ENCODE assay signal across 24 cellular contexts in genomic region chr18:54557958-54558357, GRCh38. TPM values are rescaled to one million over a fixed set of nuclear protein-coding genes. Genes with fewer than 3 reads are reported as not detected.
DNase-seq lines count a peak whose midpoint lies in the region; ATAC-seq, FAIRE-seq and TF ChIP-seq lines count a peak whose summit lies in the region.
"Had no signal": no experiment of that assay in that cellular context is flagged by ENCODE, and none has a peak within 500 bp of the region (broad histone marks: within the 10 kb centered on the region; RNA-seq: fewer than 3 reads in every experiment).

No MANE protein-coding gene starts in this region.

- POLR2A ChIA-PET in WTC11 (lab: Charles Lee): no interaction called here

- H3K4me1 Mint-ChIP-seq in GM23338 (peaks cover 11% of the 10 kb centered on the region), WTC11 (peaks cover 17% of the 10 kb centered on the region), neural progenitor cell (no peaks in the 10 kb centered on the region)
- H3K4me1 Mint-ChIP-seq: CD14-positive monocyte; CD8-positive, alpha-beta memory T cell had no signal

- H3K9me3 ChIP-seq in neural progenitor cell (ENCODE audit: low read depth): no peaks in the 10 kb centered on the region
- H3K9me3 ChIP-seq: A549, BE2C had no signal

- H3K9me3 Mint-ChIP-seq in GM23338: peaks cover 30% of the 10 kb centered on the region
- H3K9me3 Mint-ChIP-seq in WTC11: peaks cover 35% of the 10 kb centered on the region
- H3K9me3 Mint-ChIP-seq in neural progenitor cell: peaks cover 9% of the 10 kb centered on the region
- H3K9me3 Mint-ChIP-seq: CD4-positive, alpha-beta T cell; CD8-positive, alpha-beta memory T cell had no signal

- no peak overlapping the region for H3K4me3 Mint-ChIP-seq in GM23338
- H3K4me3 Mint-ChIP-seq in WTC11: no peak overlapping the region
- no peak overlapping the region for H3K4me3 Mint-ChIP-seq in neural progenitor cell
- H3K4me3 Mint-ChIP-seq: CD14-positive monocyte; CD4-positive, alpha-beta T cell; CD8-positive, alpha-beta memory T cell had no signal

- H3K36me3 ChIP-seq in GM23338 (ENCODE audit: insufficient read depth): 0 out of 2 replicates have a peak, but pooled peaks cover 2% of the 10 kb centered on the region
- H3K36me3 ChIP-seq in neural progenitor cell: no peaks in the 10 kb centered on the region
- H3K36me3 ChIP-seq: BE2C; BLaER1 treated with 17β-estradiol and CSF1 and Interleukin-3, amounts not matched to agents 10 nM and 100 nM had no signal

- H3K4me1 ChIP-seq in GM23338 (ENCODE audit: insufficient read depth): peaks cover 5% of the 10 kb centered on the region
- no peaks in the 10 kb centered on the region for H3K4me1 ChIP-seq in neural progenitor cell
- H3K4me1 ChIP-seq: A549; BE2C; BLaER1 treated with 17β-estradiol and CSF1 and Interleukin-3, amounts not matched to agents 10 nM and 100 nM had no signal

- H3K4me3 ChIP-seq in GM23338: no peak overlapping the region
- H3K4me3 ChIP-seq in neural progenitor cell: no peak overlapping the region
- H3K4me3 ChIP-seq: A549; BLaER1 treated with 17β-estradiol and CSF1 and Interleukin-3, amounts not matched to agents 10 nM and 100 nM; GM23248 had no signal

- H3F3A ChIP-seq in GM23338 (replicated peaks; ENCODE audit: low read depth) (no peaks in the 10 kb centered on the region), neural progenitor cell (ENCODE audit: low read depth) (no peaks in the 10 kb centered on the region)

- H3K27ac Mint-ChIP-seq in GM23338 (no peak overlapping the region), WTC11 (no peak overlapping the region), neural progenitor cell (no peak overlapping the region)
- H3K27ac Mint-ChIP-seq: CD4-positive, alpha-beta T cell; CD8-positive, alpha-beta memory T cell had no signal

- in situ Hi-C loops in G401 (cut with HindIII; ENCODE audit: low sequenced_read_pairs): no loop called here

- ATAC-seq in GM23338: peak; percentile 56
- ATAC-seq in WTC11: peak; percentile 95
- ATAC-seq: A549 had no signal

- DNase-seq in GM23338 (ENCODE audit: low spot score) (no peak), WTC11 (ENCODE audit: low spot score) (no peak), iPS-NIHi11 (ENCODE audit: low spot score) (peak; percentile 14), neural progenitor cell (ENCODE audit: low spot score) (no peak), GM19239 (ENCODE audit: insufficient read length, low spot score) (no peak), NCI-H146 (lab: John Stamatoyannopoulos, UW) (no peak), G401 (ENCODE audit: low spot score) (no peak)
- DNase-seq: 8988T; ACHN; AML-193; BE2C; CD4-positive, alpha-beta T cell; CD8-positive, alpha-beta memory T cell; DMS 273 treated with DMSO at 0.1 percent for 48 hours; DMS79; EL; GF-D8; HCEC 1CT had no signal

- no peaks in the 10 kb centered on the region for H3K27me3 Mint-ChIP-seq in GM23338 (ENCODE audit: insufficient read depth, low read depth, poor library complexity)
- peaks cover 9% of the 10 kb centered on the region for H3K27me3 Mint-ChIP-seq in WTC11 (ENCODE audit: low read depth)
- peaks cover 2% of the 10 kb centered on the region for H3K27me3 Mint-ChIP-seq in neural progenitor cell (ENCODE audit: insufficient read depth, low read depth)
- H3K27me3 Mint-ChIP-seq: CD4-positive, alpha-beta T cell had no signal

- H4K20me1 ChIP-seq in GM23338 (replicated peaks; ENCODE audit: insufficient read depth) (no peaks in the 10 kb centered on the region), neural progenitor cell (ENCODE audit: low read depth) (no peaks in the 10 kb centered on the region)
- H4K20me1 ChIP-seq: BLaER1 treated with 17β-estradiol and CSF1 and Interleukin-3, amounts not matched to agents 10 nM and 100 nM had no signal

- H3K79me2 ChIP-seq in GM23338 (replicated peaks; ENCODE audit: insufficient read depth) (no peaks in the 10 kb centered on the region), neural progenitor cell (ENCODE audit: low read depth) (no peaks in the 10 kb centered on the region)

- peak overlapping the region; percentile 11; the same call in 1 of the 2 replicates for H2AFZ ChIP-seq in GM23338
- H2AFZ ChIP-seq in neural progenitor cell (replicated peaks): peak overlapping the region; percentile 9
- H2AFZ ChIP-seq: GM23248 had no signal

- TF ChIP-seq CTCF in GM23338 (conservative IDR thresholded peaks at IDR 0.05; ENCODE audit: low read depth in 2 of 2): peak in 1 of 2 experiments; percentile 44; a peak in 2 of 4 replicates
- no peak for TF ChIP-seq CTCF in WTC11 (IDR thresholded peaks at IDR 0.05)
- TF ChIP-seq CTCF in neural progenitor cell (IDR thresholded peaks at IDR 0.05): no peak

- CTCF ChIA-PET in WTC11 (lab: Charles Lee): interaction anchor here (0.5 to 2.7 kb wide), 7 partner anchors 20 to 167 kb away, joined by 3 to 31 read pairs (median 6); no protein-coding TSS in a partner anchor

- no peak for FAIRE-seq in GM19239 (lab: Jason Lieb, UNC)
- FAIRE-seq: A549, GM12892, H54 had no signal

- H3K27me3 ChIP-seq in GM23338 (ENCODE audit: insufficient read depth) (no peaks in the 10 kb centered on the region), neural progenitor cell (no peaks in the 10 kb centered on the region)
- H3K27me3 ChIP-seq: BE2C; BLaER1 treated with 17β-estradiol and CSF1 and Interleukin-3, amounts not matched to agents 10 nM and 100 nM had no signal

- no peak overlapping the region for H3K27ac ChIP-seq in GM23338 (ENCODE audit: low read depth)
- H3K27ac ChIP-seq in neural progenitor cell: no peak overlapping the region
- H3K27ac ChIP-seq: A549; BLaER1 treated with 17β-estradiol and CSF1 and Interleukin-3, amounts not matched to agents 10 nM and 100 nM; GM23248 had no signal

- no peak overlapping the region for H3K9ac ChIP-seq in neural progenitor cell
- H3K9ac ChIP-seq: BLaER1 treated with 17β-estradiol and CSF1 and Interleukin-3, amounts not matched to agents 10 nM and 100 nM; GM23248 had no signal

- H3K36me3 Mint-ChIP-seq in GM23338 (ENCODE audit: low read depth) (peaks cover 31% of the 10 kb centered on the region; the same call in 2 of the 3 replicates), WTC11 (peaks cover 33% of the 10 kb centered on the region), neural progenitor cell (no peaks in the 10 kb centered on the region)
- H3K36me3 Mint-ChIP-seq: CD14-positive monocyte; CD8-positive, alpha-beta memory T cell had no signal

- H3K4me2 ChIP-seq in GM23338 (no peak overlapping the region), neural progenitor cell (no peak overlapping the region)
- H3K4me2 ChIP-seq: A549; BLaER1 treated with 17β-estradiol and CSF1 and Interleukin-3, amounts not matched to agents 10 nM and 100 nM had no signal

- H3K9me2 ChIP-seq in GM23338 (ENCODE audit: insufficient read depth): no peaks in the 10 kb centered on the region

TF ChIP-seq in GM23338, 12 proteins besides CTCF, POLR2A, EP300 and RAD21:
- TF ChIP-seq STAT1 (IDR thresholded peaks at IDR 0.05; ENCODE audit: unreplicated experiment): no peak

TF ChIP-seq in WTC11, 78 proteins besides CTCF, POLR2A, EP300 and RAD21 (continues in another document):
- TF ChIP-seq PRRX2 (CRISPR knock-in tag; IDR thresholded peaks at IDR 0.05) (no peak), ETV6 (CRISPR knock-in tag; IDR thresholded peaks at IDR 0.05) (no peak), TCF7 (CRISPR knock-in tag; IDR thresholded peaks at IDR 0.05; ENCODE audit: low read depth) (no peak), JAZF1 (CRISPR knock-in tag; IDR thresholded peaks at IDR 0.05) (no peak), ESRRA (CRISPR knock-in tag; IDR thresholded peaks at IDR 0.05; ENCODE audit: borderline replicate concordance) (no peak), TEAD1 (CRISPR knock-in tag; IDR thresholded peaks at IDR 0.05) (no peak), RELA (CRISPR knock-in tag; IDR thresholded peaks at IDR 0.05; ENCODE audit: borderline replicate concordance) (no peak), NFE2L1 (CRISPR knock-in tag; IDR thresholded peaks at IDR 0.05) (no peak), GRHL2 (CRISPR knock-in tag; IDR thresholded peaks at IDR 0.05; ENCODE audit: insufficient replicate concordance, severe bottlenecking) (no peak)
- TF ChIP-seq, protein P1, sequence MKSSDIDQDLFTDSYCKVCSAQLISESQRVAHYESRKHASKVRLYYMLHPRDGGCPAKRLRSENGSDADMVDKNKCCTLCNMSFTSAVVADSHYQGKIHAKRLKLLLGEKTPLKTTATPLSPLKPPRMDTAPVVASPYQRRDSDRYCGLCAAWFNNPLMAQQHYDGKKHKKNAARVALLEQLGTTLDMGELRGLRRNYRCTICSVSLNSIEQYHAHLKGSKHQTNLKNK (CRISPR knock-in tag; IDR thresholded peaks at IDR 0.05): no peak
- TF ChIP-seq, protein P2, sequence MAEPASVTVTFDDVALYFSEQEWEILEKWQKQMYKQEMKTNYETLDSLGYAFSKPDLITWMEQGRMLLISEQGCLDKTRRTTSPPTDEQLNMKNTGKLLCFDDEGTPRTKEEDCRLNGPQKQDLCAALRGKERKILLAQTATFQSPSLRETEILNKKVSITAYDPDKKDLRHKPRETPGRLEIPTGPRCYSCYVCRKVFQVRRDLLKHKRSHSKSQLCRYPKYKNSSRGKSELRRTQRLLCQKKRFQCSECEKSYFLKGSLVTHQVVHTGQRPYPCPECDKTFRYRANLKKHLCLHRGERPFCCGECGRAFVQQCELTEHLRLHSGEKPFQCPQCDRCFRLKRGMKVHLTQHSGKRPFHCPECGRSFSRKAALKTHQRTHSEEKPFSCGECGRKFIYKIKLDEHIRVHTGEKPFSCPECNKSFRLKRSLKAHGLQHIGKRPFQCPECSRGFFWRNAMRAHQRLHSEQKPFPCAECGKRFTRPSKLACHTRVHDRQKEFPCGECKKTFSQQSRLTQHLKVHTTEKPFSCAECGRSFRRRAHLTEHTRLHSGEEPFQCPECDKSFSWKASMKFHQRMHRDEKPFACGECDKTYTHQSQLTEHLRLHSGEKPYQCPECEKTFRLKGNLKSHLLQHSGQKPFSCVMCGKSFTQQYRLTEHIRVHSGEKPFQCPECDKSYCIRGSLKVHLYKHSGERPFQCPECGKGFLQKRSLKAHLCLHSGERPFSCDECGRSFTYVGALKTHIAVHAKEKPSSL (CRISPR knock-in tag; conservative IDR thresholded peaks at IDR 0.05): no peak
- TF ChIP-seq, protein P3, sequence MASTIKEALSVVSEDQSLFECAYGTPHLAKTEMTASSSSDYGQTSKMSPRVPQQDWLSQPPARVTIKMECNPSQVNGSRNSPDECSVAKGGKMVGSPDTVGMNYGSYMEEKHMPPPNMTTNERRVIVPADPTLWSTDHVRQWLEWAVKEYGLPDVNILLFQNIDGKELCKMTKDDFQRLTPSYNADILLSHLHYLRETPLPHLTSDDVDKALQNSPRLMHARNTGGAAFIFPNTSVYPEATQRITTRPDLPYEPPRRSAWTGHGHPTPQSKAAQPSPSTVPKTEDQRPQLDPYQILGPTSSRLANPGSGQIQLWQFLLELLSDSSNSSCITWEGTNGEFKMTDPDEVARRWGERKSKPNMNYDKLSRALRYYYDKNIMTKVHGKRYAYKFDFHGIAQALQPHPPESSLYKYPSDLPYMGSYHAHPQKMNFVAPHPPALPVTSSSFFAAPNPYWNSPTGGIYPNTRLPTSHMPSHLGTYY (CRISPR knock-in tag; IDR thresholded peaks at IDR 0.05): no peak

RNA-seq across cellular contexts. Expression of gene DYNAP, which starts 33.1 kb away (rescaled TPM):
- 0.28 and 1.0 TPM in 2 replicates for total RNA-seq in GM23338 (2014; rRNA removed; shearing (Covaris generic))
- polyA plus RNA-seq in GM23338 (2016; fragmentation: Nextera tagmentation; extraction: Ambion mirVana): 0.13 TPM in 1 of 2 replicates, not detected in the other
- total RNA-seq in WTC11 (2021) (0.46 to 0.94 TPM (median 0.50 TPM) in 3 replicates), neural progenitor cell (ENCODE audit: low replicate concordance) (not detected in 2 replicates)
- total RNA-seq in G401 (2014; rRNA removed; shearing (Covaris generic)): not detected in 2 replicates
- total RNA-seq: CD4-positive, alpha-beta T cell; CD8-positive, alpha-beta memory T cell; GM23248 had no signal
- polyA plus RNA-seq: A549; CD14-positive monocyte; CD8-positive, alpha-beta memory T cell; GM23248 had no signal
